ENCODE assay signal across 1 cellular context in the genomic region with DNA sequence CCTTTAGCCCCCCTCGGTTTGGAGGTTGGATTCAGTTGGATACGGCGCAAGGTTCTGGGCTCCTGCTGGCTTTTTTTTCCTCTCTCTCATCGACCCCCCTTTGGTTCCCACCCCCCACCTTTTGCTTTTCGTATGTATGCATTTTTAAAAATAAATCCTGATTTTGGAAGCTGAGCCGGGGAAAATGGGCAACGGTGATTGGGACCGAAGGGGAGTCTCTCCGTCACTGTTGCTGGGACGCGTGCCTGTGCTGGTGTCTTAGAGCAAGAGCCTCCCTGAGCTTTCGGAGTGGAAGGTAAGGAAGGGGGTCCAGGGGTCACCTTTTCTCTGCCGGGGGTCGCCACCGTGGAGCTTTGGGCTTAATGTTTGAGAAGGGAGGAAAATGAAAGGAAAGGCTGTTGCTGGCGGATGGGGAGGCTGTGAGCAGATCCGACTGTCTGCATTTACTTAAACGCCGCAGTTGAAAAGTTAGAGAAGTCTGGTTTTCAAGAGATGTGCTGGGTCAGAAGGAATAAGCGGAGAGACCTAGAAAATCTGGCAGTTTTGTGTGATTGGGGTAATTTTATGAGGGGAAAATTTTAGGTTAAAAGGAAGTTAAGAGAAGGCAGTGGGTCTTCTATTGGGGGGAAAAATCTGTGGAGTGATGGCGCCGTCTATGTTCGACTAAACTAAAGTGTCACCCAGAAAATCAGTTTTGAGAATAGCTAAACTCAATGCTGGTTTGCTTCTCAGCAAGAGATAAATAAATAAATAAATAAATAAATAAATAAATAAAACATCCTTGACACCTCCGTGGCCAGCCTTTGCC.
TF ChIP-seq lines count a peak whose summit lies in the region.

No MANE protein-coding gene starts in this region.

TF ChIP-seq in H1, 55 proteins besides CTCF, POLR2A, EP300 and RAD21:
- peak; percentile 35 for TF ChIP-seq EZH2 (IDR thresholded peaks at IDR 0.05; ENCODE audit: low read depth, low read length, severe bottlenecking)
- peak; percentile 53 for TF ChIP-seq SUZ12 (IDR thresholded peaks at IDR 0.05; ENCODE audit: low read length)
- TF ChIP-seq BCL11A (IDR thresholded peaks at IDR 0.05; ENCODE audit: low read depth in 2 of 2, low read length in 2 of 2), result no peak
- TF ChIP-seq TEAD4 (IDR thresholded peaks at IDR 0.05; ENCODE audit: low read depth, low read length), result no peak
- no peak for TF ChIP-seq HDAC2 (IDR thresholded peaks at IDR 0.05; ENCODE audit: borderline replicate concordance in 1 of 2, low read depth in 2 of 2, low read length in 2 of 2)
- TF ChIP-seq RNF2 (IDR thresholded peaks at IDR 0.05; ENCODE audit: borderline replicate concordance, low read depth, low read length, missing control alignments, poor library complexity, severe bottlenecking), result peak; percentile 57
- TF ChIP-seq GTF2F1 (IDR thresholded peaks at IDR 0.05; ENCODE audit: borderline replicate concordance, low read depth, low read length), result no peak
- peak; percentile 77 for TF ChIP-seq ASH2L (IDR thresholded peaks at IDR 0.05; ENCODE audit: low read length)
- TF ChIP-seq CHD2 (IDR thresholded peaks at IDR 0.05; ENCODE audit: low read length), result no peak
- peak; percentile 82; the same call in 1 of the 2 replicates for TF ChIP-seq RFX5 (IDR thresholded peaks at IDR 0.05; ENCODE audit: borderline replicate concordance, low read depth, low read length)
- TF ChIP-seq, protein P1, sequence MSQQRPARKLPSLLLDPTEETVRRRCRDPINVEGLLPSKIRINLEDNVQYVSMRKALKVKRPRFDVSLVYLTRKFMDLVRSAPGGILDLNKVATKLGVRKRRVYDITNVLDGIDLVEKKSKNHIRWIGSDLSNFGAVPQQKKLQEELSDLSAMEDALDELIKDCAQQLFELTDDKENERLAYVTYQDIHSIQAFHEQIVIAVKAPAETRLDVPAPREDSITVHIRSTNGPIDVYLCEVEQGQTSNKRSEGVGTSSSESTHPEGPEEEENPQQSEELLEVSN (IDR thresholded peaks at IDR 0.05), result no peak
